19 cellular contexts compared by ENCODE assay signal in genomic region chr1:97781762-97782337, GRCh38.
DNase-seq lines count a peak whose midpoint lies in the region; ATAC-seq, FAIRE-seq and TF ChIP-seq lines count a peak whose summit lies in the region.
"Had no signal": no experiment of that assay in that cellular context is flagged by ENCODE, and none has a peak within 500 bp of the region (broad histone marks: within the 10 kb centered on the region; RNA-seq: fewer than 3 reads in every experiment).

No MANE protein-coding gene starts in this region.

- H3K4me1 Mint-ChIP-seq in stimulated activated effector memory CD8-positive, alpha-beta T cell treated with anti-CD3 and anti-CD28 coated beads, Interleukin-12 subunit alpha, Interleukin-12 subunit beta, amount 100 ng/mL, for 72 hours = peaks cover 15% of the 10 kb centered on the region

- no peaks in the 10 kb centered on the region for H3K9me3 ChIP-seq in pancreas
- H3K9me3 ChIP-seq: neutrophil had no signal

- H3K9me3 Mint-ChIP-seq in stimulated activated effector memory CD8-positive, alpha-beta T cell treated with anti-CD3 and anti-CD28 coated beads, Interleukin-12 subunit alpha, Interleukin-12 subunit beta, amount 100 ng/mL, for 72 hours = no peaks in the 10 kb centered on the region
- H3K9me3 Mint-ChIP-seq: effector memory CD8-positive, alpha-beta T cell; memory B cell; stimulated activated naive CD8-positive, alpha-beta T cell treated with anti-CD3 and anti-CD28 coated beads, Interleukin-15, Interleukin-2, amounts not matched to agents 100 ng/mL and 50 ng/mL, for 24 hours; T-helper 2 cell treated with Interferon-gamma antibody and Interleukin-4, amounts not matched to agents 5 μg/mL and 100 μg/mL, for 36 hours had no signal

- TF ChIP-seq CTCF in pancreas (IDR thresholded peaks at IDR 0.05) = no peak

- intact Hi-C loops in pancreas (cut with DNase I) = no loop called here
- intact Hi-C loops in Right ventricle myocardium inferior (cut with DNase I) = no loop called here

- no peak overlapping the region for H3K4me3 ChIP-seq in pancreas

- H3K27ac Mint-ChIP-seq in stimulated activated effector memory CD8-positive, alpha-beta T cell treated with anti-CD3 and anti-CD28 coated beads, Interleukin-12 subunit alpha, Interleukin-12 subunit beta, amount 100 ng/mL, for 72 hours = no peak overlapping the region
- H3K27ac Mint-ChIP-seq: memory B cell; stimulated activated naive CD8-positive, alpha-beta T cell treated with anti-CD3 and anti-CD28 coated beads, Interleukin-15, Interleukin-2, amounts not matched to agents 100 ng/mL and 50 ng/mL, for 24 hours; T-helper 2 cell treated with Interferon-gamma antibody and Interleukin-4, amounts not matched to agents 5 μg/mL and 100 μg/mL, for 36 hours had no signal

- no peak for DNase-seq in activated CD4-positive, CD25-positive, alpha-beta regulatory T cell treated with anti-CD3 and anti-CD28 coated beads, Interleukin-2, amount 50 U/mL, for 72 hours
- no peak for DNase-seq in stimulated activated effector memory CD8-positive, alpha-beta T cell treated with anti-CD3 and anti-CD28 coated beads, Interleukin-12 subunit alpha, Interleukin-12 subunit beta, amount 100 ng/mL, for 72 hours (ENCODE audit: low spot score in 2 of 2)
- DNase-seq in pancreas = no peak
- no peak for DNase-seq in Right ventricle myocardium inferior (ENCODE audit: missing footprints)
- DNase-seq in AG20443 (ENCODE audit: low spot score) = no peak
- DNase-seq: activated CD4-positive, alpha-beta T cell treated with anti-CD3 and anti-CD28 coated beads, Interleukin-2, amount 50 U/mL, for 4 hours; activated effector memory CD4-positive, alpha-beta T cell treated with Interleukin-2 at 50 U/mL for 16 hours; brain microvascular endothelial cell; effector memory CD8-positive, alpha-beta T cell; foreskin fibroblast; MM.1S; SHP77 had no signal

- H3K4me3 Mint-ChIP-seq in stimulated activated effector memory CD8-positive, alpha-beta T cell treated with anti-CD3 and anti-CD28 coated beads, Interleukin-12 subunit alpha, Interleukin-12 subunit beta, amount 100 ng/mL, for 72 hours = no peak overlapping the region
- H3K4me3 Mint-ChIP-seq: effector memory CD8-positive, alpha-beta T cell; memory B cell; stimulated activated naive CD8-positive, alpha-beta T cell treated with anti-CD3 and anti-CD28 coated beads, Interleukin-15, Interleukin-2, amounts not matched to agents 100 ng/mL and 50 ng/mL, for 24 hours; T-helper 2 cell treated with Interferon-gamma antibody and Interleukin-4, amounts not matched to agents 5 μg/mL and 100 μg/mL, for 36 hours had no signal

- H3K27ac ChIP-seq in pancreas = no peak overlapping the region
- H3K27ac ChIP-seq: brain microvascular endothelial cell, neutrophil had no signal

- H3K4me1 ChIP-seq in pancreas = no peaks in the 10 kb centered on the region

- FAIRE-seq in pancreas (lab: Jason Lieb, UNC) = no peak

- H3K27me3 ChIP-seq in pancreas = no peaks in the 10 kb centered on the region
- H3K27me3 ChIP-seq: brain microvascular endothelial cell, neutrophil had no signal

- no peaks in the 10 kb centered on the region for H3K36me3 Mint-ChIP-seq in stimulated activated effector memory CD8-positive, alpha-beta T cell treated with anti-CD3 and anti-CD28 coated beads, Interleukin-12 subunit alpha, Interleukin-12 subunit beta, amount 100 ng/mL, for 72 hours
- H3K36me3 Mint-ChIP-seq: memory B cell had no signal

- 91 to 95% methylated on average over 4 of the region's 4 CpGs for WGBS in pancreas, 2 donors

- peak; percentile 32 to 33 for ATAC-seq in activated CD4-positive, CD25-positive, alpha-beta regulatory T cell treated with anti-CD3 and anti-CD28 coated beads, Interleukin-2, amount 50 U/mL, for 24 hours
- ATAC-seq in GM21825 (IDR thresholded peaks at IDR 0.05; ENCODE audit: unreplicated experiment) = peak; percentile 68
- ATAC-seq in HG03432 (IDR thresholded peaks at IDR 0.05; ENCODE audit: unreplicated experiment) = peak; percentile 71
- peak; percentile 96 for ATAC-seq in stimulated activated effector memory CD8-positive, alpha-beta T cell treated with anti-CD3 and anti-CD28 coated beads, Interleukin-12 subunit alpha, Interleukin-12 subunit beta, amount 100 ng/mL, for 72 hours
- no peak for ATAC-seq in pancreas
- no peak for ATAC-seq in Right ventricle myocardium inferior
- ATAC-seq: effector memory CD8-positive, alpha-beta T cell had no signal

- no peaks in the 10 kb centered on the region for H3K36me3 ChIP-seq in pancreas
- H3K36me3 ChIP-seq: brain microvascular endothelial cell had no signal

Comparison
In these comparisons a context has a peak if more than half of its experiments do, and no peak if none do; other contexts are left out.
1. ATAC-seq: peak in activated CD4-positive, CD25-positive, alpha-beta regulatory T cell treated with anti-CD3 and anti-CD28 coated beads, Interleukin-2, amount 50 U/mL, for 24 hours (2 of 2), GM21825 (single experiment), HG03432 (single experiment) and stimulated activated effector memory CD8-positive, alpha-beta T cell treated with anti-CD3 and anti-CD28 coated beads, Interleukin-12 subunit alpha, Interleukin-12 subunit beta, amount 100 ng/mL, for 72 hours (single experiment); none in pancreas (0 of 4) and Right ventricle myocardium inferior (single experiment).